ENCODE assay signal across 8 cellular contexts in genomic region chr16:68382296-68382718, GRCh38.
DNase-seq lines count a peak whose midpoint lies in the region; ATAC-seq, FAIRE-seq and TF ChIP-seq lines count a peak whose summit lies in the region.
"Had no signal": no experiment of that assay in that cellular context is flagged by ENCODE, and none has a peak within 500 bp of the region (broad histone marks: within the 10 kb centered on the region; RNA-seq: fewer than 3 reads in every experiment).

No MANE protein-coding gene starts in this region.

- WGBS in neuronal stem cell (ENCODE audit: extremely low coverage in 2 of 2, insufficient read length in 2 of 2, insufficient replicate concordance in 1 of 2), 2 donors, result no CpG with 5 or more reads among the region's 5 CpGs

- H3K23ac ChIP-seq in neuronal stem cell (ENCODE audit: low read depth, low read length, poor library complexity), result no peak overlapping the region

- peak; percentile 35 for DNase-seq in activated naive CD8-positive, alpha-beta T cell treated with anti-CD3 and anti-CD28 coated beads for 36 hours
- DNase-seq in neuronal stem cell (ENCODE audit: low spot score) (no peak), NCI-H1417 (lab: John Stamatoyannopoulos, UW) (no peak), H54 (ENCODE audit: insufficient read length, low spot score) (no peak)
- DNase-seq in activated T-cell treated with anti-CD3 and anti-CD28 coated beads, Interleukin-2, amount 50 U/mL, for 24 hours, result no peak
- DNase-seq: effector memory CD4-positive, alpha-beta T cell had no signal

- H3K18ac ChIP-seq in neuronal stem cell (ENCODE audit: low read length), result no peak overlapping the region

- H3K79me1 ChIP-seq in neuronal stem cell (ENCODE audit: low read depth, low read length), result no peaks in the 10 kb centered on the region

- H3K36me3 Mint-ChIP-seq in activated naive CD8-positive, alpha-beta T cell treated with anti-CD3 and anti-CD28 coated beads for 36 hours, result no peaks in the 10 kb centered on the region
- H3K36me3 Mint-ChIP-seq in activated T-cell treated with anti-CD3 and anti-CD28 coated beads, Interleukin-2, amount 50 U/mL, for 24 hours (ENCODE audit: low read depth), result no peaks in the 10 kb centered on the region

- H3K4me2 ChIP-seq in neuronal stem cell (ENCODE audit: insufficient read depth, low read length, poor library complexity, severe bottlenecking), result no peak overlapping the region

- no peaks in the 10 kb centered on the region for H3K9me3 Mint-ChIP-seq in activated naive CD8-positive, alpha-beta T cell treated with anti-CD3 and anti-CD28 coated beads for 36 hours
- no peaks in the 10 kb centered on the region for H3K9me3 Mint-ChIP-seq in activated T-cell treated with anti-CD3 and anti-CD28 coated beads, Interleukin-2, amount 50 U/mL, for 24 hours

- no peak overlapping the region for H4K91ac ChIP-seq in neuronal stem cell (ENCODE audit: low read depth, low read length, poor library complexity)

- H3K9me3 ChIP-seq in neuronal stem cell (replicated peaks in 1 of 2; ENCODE audit: control insufficient read depth in 2 of 2, insufficient read depth in 1 of 2, low read depth in 1 of 2, low read length in 2 of 2), result no peaks in the 10 kb centered on the region

- no peak overlapping the region for H3K9ac ChIP-seq in neuronal stem cell (ENCODE audit: low read depth, low read length, poor library complexity)

- H2BK5ac ChIP-seq in neuronal stem cell (ENCODE audit: low read length), result no peak overlapping the region

- peak overlapping the region; percentile 1 for H2BK120ac ChIP-seq in neuronal stem cell (ENCODE audit: low read depth, low read length)

- no peaks in the 10 kb centered on the region for H3K4me1 Mint-ChIP-seq in activated naive CD8-positive, alpha-beta T cell treated with anti-CD3 and anti-CD28 coated beads for 36 hours
- H3K4me1 Mint-ChIP-seq in activated T-cell treated with anti-CD3 and anti-CD28 coated beads, Interleukin-2, amount 50 U/mL, for 24 hours (ENCODE audit: low read depth), result peaks cover 15% of the 10 kb centered on the region

- H3K27ac ChIP-seq in neuronal stem cell (replicated peaks; ENCODE audit: low read length), result no peak overlapping the region

- no peak for TF ChIP-seq POLR2A in H54 (IDR thresholded peaks at IDR 0.05; ENCODE audit: low read depth, low read length)

- H2AFZ ChIP-seq in neuronal stem cell (ENCODE audit: low read length), result no peak overlapping the region

- ATAC-seq in HG02798 (IDR thresholded peaks at IDR 0.05; ENCODE audit: poor library complexity, unreplicated experiment), result peak; percentile 56

- H3K36me3 ChIP-seq in neuronal stem cell (replicated peaks in 1 of 2; ENCODE audit: control insufficient read depth in 2 of 2, insufficient read depth in 2 of 2, low read length in 2 of 2), result no peaks in the 10 kb centered on the region

- H3K4me3 ChIP-seq in GM12875 (ENCODE audit: low read depth, low read length) (no peak overlapping the region), neuronal stem cell (ENCODE audit: low read length in 2 of 2) (no peak overlapping the region)

- no peak overlapping the region for H3K27ac Mint-ChIP-seq in activated naive CD8-positive, alpha-beta T cell treated with anti-CD3 and anti-CD28 coated beads for 36 hours
- H3K27ac Mint-ChIP-seq in activated T-cell treated with anti-CD3 and anti-CD28 coated beads, Interleukin-2, amount 50 U/mL, for 24 hours, result no peak overlapping the region

- H4K8ac ChIP-seq in neuronal stem cell (ENCODE audit: low read depth, low read length), result peak overlapping the region; percentile 21

- peak; percentile 82 for TF ChIP-seq CTCF in GM12875 (IDR thresholded peaks at IDR 0.05; ENCODE audit: borderline replicate concordance, insufficient read depth, low read depth, low read length)

- no peaks in the 10 kb centered on the region for H3K27me3 Mint-ChIP-seq in activated naive CD8-positive, alpha-beta T cell treated with anti-CD3 and anti-CD28 coated beads for 36 hours
- no peaks in the 10 kb centered on the region for H3K27me3 Mint-ChIP-seq in activated T-cell treated with anti-CD3 and anti-CD28 coated beads, Interleukin-2, amount 50 U/mL, for 24 hours

- peak overlapping the region; percentile 51 for H2AK5ac ChIP-seq in neuronal stem cell (ENCODE audit: low read depth, low read length)

- no peak overlapping the region for H3K14ac ChIP-seq in neuronal stem cell (ENCODE audit: low read length)

- no peak overlapping the region for H3K4me3 Mint-ChIP-seq in activated naive CD8-positive, alpha-beta T cell treated with anti-CD3 and anti-CD28 coated beads for 36 hours
- no peak overlapping the region for H3K4me3 Mint-ChIP-seq in activated T-cell treated with anti-CD3 and anti-CD28 coated beads, Interleukin-2, amount 50 U/mL, for 24 hours

- no peak overlapping the region for H3K4ac ChIP-seq in neuronal stem cell (ENCODE audit: low read length)

- H2BK15ac ChIP-seq in neuronal stem cell (ENCODE audit: low read length), result peak overlapping the region; percentile 51

- no peak for FAIRE-seq in H54 (lab: Jason Lieb, UNC)

- H2BK12ac ChIP-seq in neuronal stem cell (ENCODE audit: low read length), result no peak overlapping the region

- H3K27me3 ChIP-seq in neuronal stem cell (ENCODE audit: control insufficient read depth in 3 of 3, insufficient read depth in 3 of 3, low read depth in 1 of 3, low read length in 3 of 3), result peaks cover 0 to 42% (median 2%) of the 10 kb centered on the region in 3 experiments

- peaks cover 13 to 16% of the 10 kb centered on the region in 2 donors for H3K4me1 ChIP-seq in neuronal stem cell (ENCODE audit: control insufficient read depth in 2 of 2, insufficient read depth in 1 of 2, low read depth in 1 of 2, low read length in 2 of 2)
